Comparison of ENCODE assay signal across 11 cellular contexts in genomic region chr16:49890876-49891275, GRCh38. TPM values are rescaled to one million over a fixed set of nuclear protein-coding genes. Genes with fewer than 3 reads are reported as not detected.
DNase-seq lines count a peak whose midpoint lies in the region; ATAC-seq and TF ChIP-seq lines count a peak whose summit lies in the region.
"Had no signal": no experiment of that assay in that cellular context is flagged by ENCODE, and none has a peak within 500 bp of the region (broad histone marks: within the 10 kb centered on the region; RNA-seq: fewer than 3 reads in every experiment).

No MANE protein-coding gene starts in this region.

- H3K4me3 Mint-ChIP-seq in neural crest cell = no peak overlapping the region

- no peaks in the 10 kb centered on the region for H4K20me1 ChIP-seq in DND-41 (ENCODE audit: insufficient read depth, low read length)

- no peak overlapping the region for H3K9ac ChIP-seq in DND-41 (ENCODE audit: low read depth, low read length)

- no peak overlapping the region for H3K4me2 ChIP-seq in DND-41 (ENCODE audit: insufficient read depth, low read length)

- H3K4me1 ChIP-seq in DND-41 (ENCODE audit: insufficient read depth, low read length) = no peaks in the 10 kb centered on the region

- DNase-seq in DND-41 = peak; percentile 61
- DNase-seq in HuH-7 (ENCODE audit: low spot score) = peak; percentile 62
- DNase-seq in astrocyte of the cerebellum (ENCODE audit: low read depth) = no peak
- no peak for DNase-seq in neural crest cell (ENCODE audit: low read depth, low spot score)
- DNase-seq in NCI-H2227 (lab: John Stamatoyannopoulos, UW; ENCODE audit: unreplicated experiment) = no peak
- no peak for DNase-seq in NCI-H510A (lab: John Stamatoyannopoulos, UW)
- DNase-seq: NCI-H1417, T1000 had no signal

- peaks cover 3% of the 10 kb centered on the region for H3K9me3 Mint-ChIP-seq in neural crest cell

- no peaks in the 10 kb centered on the region for H3K36me3 ChIP-seq in DND-41 (ENCODE audit: insufficient read depth, low read length)

- H3K4me3 ChIP-seq in DND-41 (ENCODE audit: low read depth in 1 of 2, low read length in 2 of 2) (no peak overlapping the region), astrocyte of the cerebellum (ENCODE audit: low read depth, low read length) (no peak overlapping the region)
- H3K4me3 ChIP-seq: coronary artery had no signal

- H3K4me1 Mint-ChIP-seq in neural crest cell = peaks cover 4% of the 10 kb centered on the region

- no peaks in the 10 kb centered on the region for H3K9me3 ChIP-seq in DND-41 (ENCODE audit: insufficient read depth, low read length, severe bottlenecking)

- no peak overlapping the region for H3K27ac ChIP-seq in DND-41 (ENCODE audit: low read length)
- H3K27ac ChIP-seq: coronary artery had no signal

- in situ Hi-C loops in astrocyte of the cerebellum (cut with HindIII; ENCODE audit: low sequenced_read_pairs) = no loop called here

- peaks cover 4% of the 10 kb centered on the region for H3K27me3 Mint-ChIP-seq in neural crest cell (ENCODE audit: low read depth)

- H3K36me3 Mint-ChIP-seq in neural crest cell (ENCODE audit: low read depth) = no peaks in the 10 kb centered on the region

- H3K79me2 ChIP-seq in DND-41 (ENCODE audit: insufficient read depth, low read length) = no peaks in the 10 kb centered on the region

- ATAC-seq in DND-41 (ENCODE audit: insufficient read depth, low read depth) = peak; percentile 86
- ATAC-seq in GM19023 (IDR thresholded peaks at IDR 0.05; ENCODE audit: unreplicated experiment) = no peak
- ATAC-seq in GM19395 (IDR thresholded peaks at IDR 0.05; ENCODE audit: unreplicated experiment) = no peak

- TF ChIP-seq CTCF in DND-41 (IDR thresholded peaks at IDR 0.05; ENCODE audit: borderline replicate concordance, extremely low read depth, low read length, poor library complexity, severe bottlenecking) (peak; percentile 70), astrocyte of the cerebellum (IDR thresholded peaks at IDR 0.05; ENCODE audit: low read depth, low read length, missing control alignments) (peak; percentile 40), neural crest cell (conservative IDR thresholded peaks at IDR 0.05) (peak; percentile 40)

- no peak overlapping the region for H3K27ac Mint-ChIP-seq in neural crest cell (ENCODE audit: unreplicated experiment)

- no peak overlapping the region for H2AFZ ChIP-seq in DND-41 (ENCODE audit: low read depth, low read length)

- peaks cover 12% of the 10 kb centered on the region for H3K27me3 ChIP-seq in DND-41 (ENCODE audit: insufficient read depth, low read length, poor library complexity)

RNA-seq across cellular contexts. Expression of gene ZNF423, which starts 35.0 kb away (rescaled TPM):
- 55.0 and 55.4 TPM in 2 replicates for total RNA-seq in neural crest cell

Comparison
In these comparisons a context has a peak if more than half of its experiments do, and no peak if none do; other contexts are left out.
1. DNase-seq: peak in DND-41 (single experiment) and HuH-7 (single experiment); none in astrocyte of the cerebellum (single experiment), neural crest cell (single experiment), NCI-H2227 (single experiment) and NCI-H510A (single experiment).
2. Peak in every context shown above with its lines, with median percentiles within 50 percentile points of each other: CTCF ChIP-seq.